10 cellular contexts compared by ENCODE assay signal in genomic region chr7:106623846-106624245, GRCh38. TPM values are rescaled to one million over a fixed set of nuclear protein-coding genes. Genes with fewer than 3 reads are reported as not detected.
DNase-seq lines count a peak whose midpoint lies in the region; ATAC-seq, FAIRE-seq and TF ChIP-seq lines count a peak whose summit lies in the region.
"Had no signal": no experiment of that assay in that cellular context is flagged by ENCODE, and none has a peak within 500 bp of the region (broad histone marks: within the 10 kb centered on the region; RNA-seq: fewer than 3 reads in every experiment).

No MANE protein-coding gene starts in this region.

- TF ChIP-seq CTCF in mesothelial cell of epicardium (IDR thresholded peaks at IDR 0.05; ENCODE audit: unreplicated experiment), result no peak

- intact Hi-C loops in CD4-positive, alpha-beta memory T cell (cut with micrococcal nuclease), result no loop called here

- peaks cover 0 to 1% (median 0%) of the 10 kb centered on the region in 4 donors for H3K4me1 Mint-ChIP-seq in CD4-positive, alpha-beta memory T cell
- H3K4me1 Mint-ChIP-seq in mesothelial cell of epicardium, result peaks cover 11% of the 10 kb centered on the region

- H3K27me3 Mint-ChIP-seq in CD4-positive, alpha-beta memory T cell, result peaks cover 0 to 5% of the 10 kb centered on the region in 2 donors
- H3K27me3 Mint-ChIP-seq in mesothelial cell of epicardium (ENCODE audit: low read depth), result no peaks in the 10 kb centered on the region

- no peak overlapping the region for H3K4me3 Mint-ChIP-seq in CD4-positive, alpha-beta memory T cell
- no peak overlapping the region for H3K4me3 Mint-ChIP-seq in mesothelial cell of epicardium

- no peaks in the 10 kb centered on the region for H3K4me1 ChIP-seq in CD4-positive, alpha-beta memory T cell (ENCODE audit: insufficient read depth, low read length)

- ATAC-seq in HG03457 (IDR thresholded peaks at IDR 0.05; ENCODE audit: unreplicated experiment), result no peak

- peak; percentile 98 for DNase-seq in EH (ENCODE audit: low read depth)
- peak; percentile 71 for DNase-seq in RCC 7860 (ENCODE audit: low spot score)
- peak; percentile 77 for DNase-seq in epithelial cell of prostate (ENCODE audit: low read depth, low spot score)
- DNase-seq in skeletal muscle cell (ENCODE audit: low read depth), result peak; percentile 54
- DNase-seq in stimulated activated CD4-positive, alpha-beta T cell treated with anti-CD3 and anti-CD28 coated beads, Interleukin-4, amount 100 ng/mL, for 24 hours, result no peak
- no peak for DNase-seq in CD4-positive, alpha-beta memory T cell
- DNase-seq in mesothelial cell of epicardium (ENCODE audit: low spot score in 2 of 2, unreplicated experiment in 2 of 2), result no peak
- DNase-seq: COR-L47; stimulated activated CD8-positive, alpha-beta memory T cell treated with anti-CD3 and anti-CD28 coated beads, Interleukin-4, amount 100 ng/mL, for 48 hours had no signal

- FAIRE-seq in RCC 7860 (lab: Jason Lieb, UNC), result peak; percentile 29

- POLR2A ChIA-PET in CD4-positive, alpha-beta memory T cell (lab: Charles Lee; ENCODE audit: partially characterized antibody), result no interaction called here

- H3K9me3 Mint-ChIP-seq in CD4-positive, alpha-beta memory T cell, result peaks cover 0 to 16% (median 7%) of the 10 kb centered on the region in 8 donors
- H3K9me3 Mint-ChIP-seq in mesothelial cell of epicardium, result peaks cover 44% of the 10 kb centered on the region

- H3K9me3 ChIP-seq in CD4-positive, alpha-beta memory T cell (ENCODE audit: control insufficient read depth in 1 of 2, low read length in 2 of 2), result no peaks in the 10 kb centered on the region

- CTCF ChIA-PET in CD4-positive, alpha-beta memory T cell (lab: Charles Lee; ENCODE audit: partially characterized antibody), result no interaction called here

- no peaks in the 10 kb centered on the region for H3K27me3 ChIP-seq in CD4-positive, alpha-beta memory T cell (ENCODE audit: insufficient read depth, low read length)

- H3K36me3 ChIP-seq in CD4-positive, alpha-beta memory T cell (ENCODE audit: insufficient read depth, low read length), result no peaks in the 10 kb centered on the region

- H3K27ac ChIP-seq in epithelial cell of prostate, result peak overlapping the region; percentile 50
- H3K27ac ChIP-seq in CD4-positive, alpha-beta memory T cell (ENCODE audit: low read depth, low read length), result no peak overlapping the region

- H3K36me3 Mint-ChIP-seq in CD4-positive, alpha-beta memory T cell, result no peaks in the 10 kb centered on the region
- H3K36me3 Mint-ChIP-seq in mesothelial cell of epicardium, result peaks cover 8% of the 10 kb centered on the region

- no peak overlapping the region for H3K27ac Mint-ChIP-seq in CD4-positive, alpha-beta memory T cell
- H3K27ac Mint-ChIP-seq in mesothelial cell of epicardium, result no peak overlapping the region

- no peak overlapping the region for H3K4me3 ChIP-seq in skeletal muscle cell (ENCODE audit: low read depth, low read length)
- no peak overlapping the region for H3K4me3 ChIP-seq in CD4-positive, alpha-beta memory T cell (ENCODE audit: low read length in 2 of 2)

RNA-seq across cellular contexts. Expression of gene CCDC71L, which starts 37.1 kb away (rescaled TPM):
- total RNA-seq in CD4-positive, alpha-beta memory T cell, result 10 to 100 TPM; 16.4 to 16.6 TPM
- polyA plus RNA-seq in CD4-positive, alpha-beta memory T cell, result 1 to 10 TPM; 2.6 to 4.8 TPM
- total RNA-seq in mesothelial cell of epicardium, result 21.9 to 23.3 TPM (median 22.5 TPM) in 3 replicates

Comparison
In these comparisons a context has a peak if more than half of its experiments do, and no peak if none do; other contexts are left out.
1. DNase-seq: peak in EH (single experiment), RCC 7860 (single experiment), epithelial cell of prostate (single experiment) and skeletal muscle cell (single experiment); none in stimulated activated CD4-positive, alpha-beta T cell treated with anti-CD3 and anti-CD28 coated beads, Interleukin-4, amount 100 ng/mL, for 24 hours (single experiment), CD4-positive, alpha-beta memory T cell (0 of 5) and mesothelial cell of epicardium (0 of 2).